8 cellular contexts compared by ENCODE assay signal in genomic region chr15:89654847-89655805, GRCh38. TPM values are rescaled to one million over a fixed set of nuclear protein-coding genes. Genes with fewer than 3 reads are reported as not detected.
DNase-seq lines count a peak whose midpoint lies in the region; ATAC-seq and TF ChIP-seq lines count a peak whose summit lies in the region.

KIF7 (minus strand) TSS chr15:89655467; CDS start chr15:89652930, 2,537 bp downstream.

- H3K9me3 Mint-ChIP-seq in IgD-negative memory B cell (peaks cover 0 to 4% (median 0%) of the 10 kb centered on the region in 3 donors), osteocyte (ENCODE audit: unreplicated experiment) (no peaks in the 10 kb centered on the region)
- no peaks in the 10 kb centered on the region for H3K9me3 Mint-ChIP-seq in activated T-cell treated with anti-CD3 and anti-CD28 coated beads, Interleukin-2, amount 50 U/mL, for 24 hours

- peak; percentile 72 for DNase-seq in ELR (ENCODE audit: low read depth)
- DNase-seq in activated T-cell treated with anti-CD3 and anti-CD28 coated beads, Interleukin-2, amount 50 U/mL, for 24 hours, result peak; percentile 56
- DNase-seq in Right ventricle myocardium inferior (ENCODE audit: missing footprints), result no peak
- DNase-seq in osteocyte (ENCODE audit: extremely low spot score, unreplicated experiment), result no peak
- DNase-seq in GOT3 (lab: John Stamatoyannopoulos, UW), result no peak
- DNase-seq in effector CD8-positive, alpha-beta T cell (lab: John Stamatoyannopoulos, UW), result no peak

- TF ChIP-seq CTCF in osteocyte (IDR thresholded peaks at IDR 0.05), result no peak

- intact Hi-C loops in Right ventricle myocardium inferior (cut with DNase I), result no loop called here

- H3K27me3 Mint-ChIP-seq in IgD-negative memory B cell (peaks cover 30% of the 10 kb centered on the region), osteocyte (ENCODE audit: unreplicated experiment) (no peaks in the 10 kb centered on the region)
- peaks cover 49% of the 10 kb centered on the region for H3K27me3 Mint-ChIP-seq in activated T-cell treated with anti-CD3 and anti-CD28 coated beads, Interleukin-2, amount 50 U/mL, for 24 hours

- H3K27ac Mint-ChIP-seq in IgD-negative memory B cell (peak within 1 kb of the TSS in 1 of 3 donors; percentile 35), osteocyte (ENCODE audit: unreplicated experiment) (peak within 1 kb of the TSS; percentile 78)
- no peak within 1 kb of the TSS for H3K27ac Mint-ChIP-seq in activated T-cell treated with anti-CD3 and anti-CD28 coated beads, Interleukin-2, amount 50 U/mL, for 24 hours

- peaks cover 0 to 11% (median 5%) of the 10 kb centered on the region in 3 donors for H3K4me1 Mint-ChIP-seq in IgD-negative memory B cell
- H3K4me1 Mint-ChIP-seq in activated T-cell treated with anti-CD3 and anti-CD28 coated beads, Interleukin-2, amount 50 U/mL, for 24 hours (ENCODE audit: low read depth), result peaks cover 15% of the 10 kb centered on the region
- H3K4me1 Mint-ChIP-seq in osteocyte (ENCODE audit: unreplicated experiment), result peaks cover 15% of the 10 kb centered on the region

- ATAC-seq in Right ventricle myocardium inferior (peak; percentile 78), HG03095 (IDR thresholded peaks at IDR 0.05; ENCODE audit: unreplicated experiment) (no peak)

- no peaks in the 10 kb centered on the region for H3K36me3 Mint-ChIP-seq in IgD-negative memory B cell
- no peaks in the 10 kb centered on the region for H3K36me3 Mint-ChIP-seq in activated T-cell treated with anti-CD3 and anti-CD28 coated beads, Interleukin-2, amount 50 U/mL, for 24 hours (ENCODE audit: low read depth)
- H3K36me3 Mint-ChIP-seq in osteocyte (ENCODE audit: unreplicated experiment), result peaks cover 4% of the 10 kb centered on the region

- H3K4me3 Mint-ChIP-seq in IgD-negative memory B cell, result peak within 1 kb of the TSS; percentile 57 to 88 (median 64)
- peak within 1 kb of the TSS; percentile 79 for H3K4me3 Mint-ChIP-seq in activated T-cell treated with anti-CD3 and anti-CD28 coated beads, Interleukin-2, amount 50 U/mL, for 24 hours
- peak within 1 kb of the TSS; percentile 91 for H3K4me3 Mint-ChIP-seq in osteocyte (ENCODE audit: unreplicated experiment)

RNA-seq across cellular contexts. Expression of gene KIF7, which starts in this region (rescaled TPM):
- polyA plus RNA-seq in IgD-negative memory B cell, result not detected
- total RNA-seq in Right ventricle myocardium inferior (2.2 TPM), osteocyte (18.2 and 20.0 TPM in 2 replicates)

Comparison
In these comparisons a context has a peak if more than half of its experiments do, and no peak if none do; other contexts are left out.
1. DNase-seq: peak in ELR (single experiment) and activated T-cell treated with anti-CD3 and anti-CD28 coated beads, Interleukin-2, amount 50 U/mL, for 24 hours (single experiment); none in Right ventricle myocardium inferior (single experiment), osteocyte (single experiment), GOT3 (single experiment) and effector CD8-positive, alpha-beta T cell (single experiment).
2. Peak in every context shown above with its lines, with median percentiles within 50 percentile points of each other: H3K4me3 Mint-ChIP-seq.